Comparison of ENCODE assay signal across 8 cellular contexts in the genomic region with DNA sequence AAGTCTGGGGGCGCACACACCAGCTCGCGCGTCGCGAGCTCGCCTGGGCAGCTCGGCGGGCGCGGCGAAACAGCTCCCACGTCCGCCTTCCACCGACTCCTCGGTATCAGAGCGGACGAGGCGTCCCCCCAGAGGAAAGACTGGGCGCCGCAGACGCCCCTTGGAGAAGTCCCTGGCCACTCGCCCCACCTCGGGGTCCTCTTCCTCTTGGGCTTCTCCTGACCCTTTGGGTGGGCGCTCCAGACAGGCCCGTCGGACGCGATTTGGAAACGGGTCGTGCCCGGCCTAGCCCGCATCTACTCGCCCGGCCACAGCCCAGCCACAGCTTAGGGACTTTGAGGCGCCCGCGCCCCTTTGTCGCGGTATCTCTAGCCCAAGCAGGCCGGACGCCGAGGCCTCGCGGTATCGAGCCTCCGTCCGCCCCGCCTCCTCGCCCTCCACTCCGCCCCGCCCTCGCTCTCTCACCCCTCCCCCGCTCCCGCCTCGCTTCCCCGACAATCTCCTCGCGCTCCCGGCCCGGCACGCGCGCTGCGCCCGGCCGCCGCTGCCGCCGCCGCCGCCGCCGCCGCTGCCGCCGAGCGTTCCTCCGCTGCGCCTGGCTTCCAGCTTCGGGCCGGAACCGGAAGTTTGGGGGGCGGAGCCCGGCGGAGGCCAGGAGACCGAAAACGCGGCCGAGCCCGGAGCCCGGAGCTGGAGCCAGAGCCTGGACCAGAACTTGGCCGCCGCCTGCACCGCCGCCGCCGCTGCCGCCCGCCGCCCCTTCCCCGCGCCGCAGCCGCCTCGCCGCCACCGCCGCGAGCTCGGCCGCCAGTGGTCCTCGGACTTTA. TPM values are rescaled to one million over a fixed set of nuclear protein-coding genes. Genes with fewer than 3 reads are reported as not detected.
DNase-seq lines count a peak whose midpoint lies in the region; ATAC-seq and TF ChIP-seq lines count a peak whose summit lies in the region.

No MANE protein-coding gene starts in this region.

- in situ Hi-C loops in GM18951 (cut with MboI; ENCODE audit: low sequenced_read_pairs, unreplicated experiment) = no loop called here

- no peaks in the 10 kb centered on the region for H3K27me3 ChIP-seq in kidney epithelial cell (ENCODE audit: control insufficient read depth, insufficient read depth, low read length)

- CTCF ChIA-PET in AG04449 (lab: Yijun Ruan, JAX) = no interaction called here

- POLR2A ChIA-PET in AG04449 (lab: Yijun Ruan, JAX) = interaction anchor here (0.6 to 1.0 kb wide), 3 partner anchors 11 to 51 kb away, joined by 3 read pairs; no protein-coding TSS in a partner anchor

- H3K36me3 ChIP-seq in kidney epithelial cell (ENCODE audit: control insufficient read depth, insufficient read depth, low read length) = no peaks in the 10 kb centered on the region

- TF ChIP-seq CTCF in AG04449 (IDR thresholded peaks at IDR 0.05; ENCODE audit: insufficient read depth, low read length, missing control alignments) (peak; percentile 21), kidney epithelial cell (IDR thresholded peaks at IDR 0.05; ENCODE audit: insufficient read depth, low read length, poor library complexity, severe bottlenecking) (peak; percentile 29)

- H3K4me3 ChIP-seq in AG04449 (ENCODE audit: low read depth, low read length) (peak overlapping the region; percentile 77), kidney epithelial cell (ENCODE audit: low read depth, low read length) (peak overlapping the region; percentile 74)

- DNase-seq in AG04449 (ENCODE audit: low read depth, low spot score) = peak; percentile 21
- DNase-seq in NCI-H2227 treated with DMSO at 0.1 percent for 48 hours (lab: John Stamatoyannopoulos, UW) = peak; percentile 100
- DNase-seq in activated CD4-positive, alpha-beta T cell treated with anti-CD3 and anti-CD28 coated beads for 24 hours (ENCODE audit: low read depth in 2 of 2) = peak; percentile 76
- peak; percentile 84 for DNase-seq in cerebellum (ENCODE audit: low spot score)
- DNase-seq in kidney epithelial cell (ENCODE audit: low read depth) = peak; percentile 38
- DNase-seq in stimulated activated CD4-positive, alpha-beta T cell treated with anti-CD3 and anti-CD28 coated beads, Interleukin-12 subunit alpha, Interleukin-12 subunit beta, amount 100 ng/mL, for 48 hours (ENCODE audit: low read depth in 2 of 3, low spot score in 1 of 3) = peak; percentile 74 to 86 (median 74)

- TF ChIP-seq POLR2A in GM18951 (IDR thresholded peaks at IDR 0.05; ENCODE audit: extremely low read depth, insufficient read depth, insufficient read length) = peak; percentile 42

- peak; percentile 87 for ATAC-seq in HG03175 (IDR thresholded peaks at IDR 0.05; ENCODE audit: unreplicated experiment)

RNA-seq across cellular contexts. Expression of a gene that starts 0.8 kb away (rescaled TPM):
- total RNA-seq in cerebellum (70.9 TPM), kidney epithelial cell (10.5 and 10.7 TPM in 2 replicates)

Comparison
In these comparisons a context has a peak if more than half of its experiments do, and no peak if none do; other contexts are left out.
1. Peak in every context shown above with its lines: DNase-seq, ATAC-seq and H3K4me3 ChIP-seq.
2. DNase-seq: peak in every context shown above with its lines; median percentile 100 in NCI-H2227 treated with DMSO at 0.1 percent for 48 hours; 84 in cerebellum; 76 in activated CD4-positive, alpha-beta T cell treated with anti-CD3 and anti-CD28 coated beads for 24 hours; 74 in stimulated activated CD4-positive, alpha-beta T cell treated with anti-CD3 and anti-CD28 coated beads, Interleukin-12 subunit alpha, Interleukin-12 subunit beta, amount 100 ng/mL, for 48 hours; 38 in kidney epithelial cell; 21 in AG04449.